8 cellular contexts compared by ENCODE assay signal in the genomic region with DNA sequence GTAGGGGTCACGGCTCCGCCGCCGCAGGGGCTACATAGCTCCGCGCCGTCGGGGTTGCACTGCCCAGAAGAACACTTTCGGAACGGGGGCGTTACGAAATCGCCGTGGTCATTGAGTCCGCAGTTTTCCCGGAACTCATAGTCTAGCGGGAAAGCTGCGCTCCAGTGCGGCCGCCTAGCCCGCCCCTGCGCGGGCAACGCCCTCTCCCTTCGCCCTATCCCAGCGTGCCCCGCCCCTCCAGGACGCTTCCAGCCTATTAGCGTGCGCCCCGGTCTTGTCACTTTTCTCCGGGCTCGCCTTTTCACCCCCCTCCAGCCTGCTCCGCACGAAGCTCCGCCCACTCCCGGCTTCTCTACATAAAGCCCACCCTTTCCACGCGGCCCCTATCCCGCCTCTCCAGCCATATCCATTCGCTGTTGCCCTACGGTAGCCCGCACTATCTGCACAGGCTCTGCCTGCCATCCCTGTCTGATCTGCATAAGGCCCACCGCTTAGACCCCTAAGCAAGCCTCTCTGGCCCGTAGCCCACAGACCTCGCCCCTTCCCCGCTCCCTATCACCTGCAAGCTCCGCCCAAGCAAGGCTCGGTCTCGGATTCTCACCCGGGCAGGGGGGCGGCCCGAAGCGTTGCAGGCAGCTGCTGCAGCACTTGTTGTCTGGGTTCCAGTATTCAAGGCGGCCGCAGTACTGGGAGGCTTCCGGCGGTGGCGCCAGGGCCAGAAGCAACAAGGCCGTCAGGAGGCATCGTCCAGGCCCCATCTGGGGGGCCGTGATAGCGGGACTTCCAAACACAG. TPM values are rescaled to one million over a fixed set of nuclear protein-coding genes. Genes with fewer than 3 reads are reported as not detected.
DNase-seq lines count a peak whose midpoint lies in the region; ATAC-seq, FAIRE-seq and TF ChIP-seq lines count a peak whose summit lies in the region.

No MANE protein-coding gene starts in this region.

- peak; percentile 96 for FAIRE-seq in G401.6 (lab: Jason Lieb, UNC)

- H3K9me3 ChIP-seq in HAP-1 (no peaks in the 10 kb centered on the region), MM.1S (replicated peaks; ENCODE audit: insufficient read depth, low read length) (no peaks in the 10 kb centered on the region), neutrophil (no peaks in the 10 kb centered on the region)

- peak overlapping the region; percentile 76 for H2AFZ ChIP-seq in MM.1S (ENCODE audit: low read length)

- in situ Hi-C loops in HAP-1 (cut with MboI; ENCODE audit: low sequenced_read_pairs), result no loop called here

- peaks cover 27% of the 10 kb centered on the region; the same call in 1 of the 2 replicates for H3F3A ChIP-seq in MM.1S (ENCODE audit: insufficient read depth, low read length)

- H4K20me1 ChIP-seq in MM.1S (ENCODE audit: insufficient read depth, low read length), result no peaks in the 10 kb centered on the region

- peak overlapping the region; percentile 66 for H3K9ac ChIP-seq in MM.1S (ENCODE audit: low read length)

- TF ChIP-seq CTCF in MM.1S (IDR thresholded peaks at IDR 0.05; ENCODE audit: low read length) (peak; percentile 47), foreskin keratinocyte (conservative IDR thresholded peaks at IDR 0.05) (no peak), neutrophil (IDR thresholded peaks at IDR 0.05) (peak; percentile 38)

- H3K27ac ChIP-seq in MM.1S (ENCODE audit: low read length) (peak overlapping the region; percentile 90), foreskin keratinocyte (no peak overlapping the region), neutrophil (peak overlapping the region; percentile 98), substantia nigra (ENCODE audit: low read depth, low read length, poor library complexity, severe bottlenecking) (peak overlapping the region; percentile 95)

- H3K4me2 ChIP-seq in MM.1S (ENCODE audit: low read depth, low read length), result peak overlapping the region; percentile 87

- H3K4me1 ChIP-seq in HAP-1, result peaks cover 11% of the 10 kb centered on the region
- H3K4me1 ChIP-seq in MM.1S (ENCODE audit: low read length), result peaks cover 18% of the 10 kb centered on the region
- no peaks in the 10 kb centered on the region for H3K4me1 ChIP-seq in foreskin keratinocyte
- H3K4me1 ChIP-seq in neutrophil (ENCODE audit: control insufficient read depth in 1 of 2, insufficient read depth in 1 of 2, low read depth in 1 of 2, low read length in 1 of 2), result peaks cover 49 to 54% of the 10 kb centered on the region in 2 experiments

- H3K4me3 ChIP-seq in HAP-1 (peak overlapping the region; percentile 57), MM.1S (ENCODE audit: low read length) (peak overlapping the region; percentile 68), neutrophil (ENCODE audit: low read depth in 1 of 2, low read length in 1 of 2) (peak overlapping the region; percentile 91 to 93)

- peaks cover 38% of the 10 kb centered on the region for H3K36me3 ChIP-seq in HAP-1 (replicated peaks)
- H3K36me3 ChIP-seq in MM.1S (replicated peaks; ENCODE audit: insufficient read depth, low read length), result no peaks in the 10 kb centered on the region
- peaks cover 42% of the 10 kb centered on the region for H3K36me3 ChIP-seq in neutrophil

- DNase-seq in HAP-1 (ENCODE audit: low spot score in 2 of 2), result peak; percentile 98 to 100
- peak; percentile 97 for DNase-seq in MM.1S
- peak; percentile 96 for DNase-seq in SHP77 treated with DMSO at 0.1 percent for 48 hours (lab: John Stamatoyannopoulos, UW)
- DNase-seq in activated gamma-delta T cell treated with Interleukin-2 at 50 U/mL for 16 hours, result peak; percentile 96
- DNase-seq in foreskin keratinocyte, result peak; percentile 77 to 87
- peak; percentile 71 to 99 (median 97) for DNase-seq in substantia nigra (lab: John Stamatoyannopoulos, UW)

- no peaks in the 10 kb centered on the region for H3K27me3 ChIP-seq in HAP-1 (ENCODE audit: low read depth)
- no peaks in the 10 kb centered on the region for H3K27me3 ChIP-seq in MM.1S (replicated peaks; ENCODE audit: insufficient read depth, low read length)
- H3K27me3 ChIP-seq in foreskin keratinocyte, result no peaks in the 10 kb centered on the region
- H3K27me3 ChIP-seq in neutrophil, result no peaks in the 10 kb centered on the region

- H3K79me2 ChIP-seq in MM.1S (ENCODE audit: low read length), result peaks cover 12% of the 10 kb centered on the region

- H3K9me2 ChIP-seq in MM.1S (replicated peaks; ENCODE audit: insufficient read depth, low read length), result no peaks in the 10 kb centered on the region

- peak; percentile 78 for ATAC-seq in foreskin keratinocyte

RNA-seq across cellular contexts. Expression of gene IGFLR1, which starts 1.6 kb away (rescaled TPM):
- 3.4 and 3.8 TPM in 2 replicates for total RNA-seq in foreskin keratinocyte
- 4.7 and 6.2 TPM in 2 replicates for polyA plus RNA-seq in foreskin keratinocyte

RNA-seq across cellular contexts. Expression of gene U2AF1L4, which starts 4.6 kb away (rescaled TPM):
- total RNA-seq in foreskin keratinocyte, result 10.4 and 12.7 TPM in 2 replicates
- 15.1 and 18.4 TPM in 2 replicates for polyA plus RNA-seq in foreskin keratinocyte

RNA-seq across cellular contexts. Expression of gene PSENEN, which starts 4.8 kb away (rescaled TPM):
- total RNA-seq in foreskin keratinocyte, result 63.7 and 75.8 TPM in 2 replicates
- 118 and 136 TPM in 2 replicates for polyA plus RNA-seq in foreskin keratinocyte

RNA-seq across cellular contexts. Expression of gene LIN37, which starts 7.8 kb away (rescaled TPM):
- 9.5 and 12.8 TPM in 2 replicates for total RNA-seq in foreskin keratinocyte
- 15.7 and 16.3 TPM in 2 replicates for polyA plus RNA-seq in foreskin keratinocyte

RNA-seq across cellular contexts. Expression of gene HSPB6, which starts 16.2 kb away (rescaled TPM):
- 0.07 and 0.10 TPM in 2 replicates for total RNA-seq in foreskin keratinocyte
- 0.39 and 0.46 TPM in 2 replicates for polyA plus RNA-seq in foreskin keratinocyte
